Comparison of ENCODE assay signal across 9 cellular contexts in genomic region chrX:13001961-13002671, GRCh38. TPM values are rescaled to one million over a fixed set of nuclear protein-coding genes. Genes with fewer than 3 reads are reported as not detected.
A peak's percentile ranks its signal among the peaks of the same experiment; 100 is the strongest.
DNase-seq lines count a peak whose midpoint lies in the region; ATAC-seq lines count a peak whose summit lies in the region.
"Had no signal": no experiment of that assay in that cellular context is flagged by ENCODE, and none has a peak within 500 bp of the region (broad histone marks: within the 10 kb centered on the region; RNA-seq: fewer than 3 reads in every experiment).

No MANE protein-coding gene starts in this region.

- DNase-seq in DMS53 treated with DMSO at 0.1 percent for 48 hours (lab: John Stamatoyannopoulos, UW; ENCODE audit: unreplicated experiment) (peak; percentile 10), Karpas-422 (peak; percentile 59), Right ventricle myocardium superior (no peak), DMS153 (lab: John Stamatoyannopoulos, UW) (no peak)
- no peak for DNase-seq in activated CD8-positive, alpha-beta T cell treated with anti-CD3 and anti-CD28 coated beads, Interleukin-2, amount 10 ng/mL, durations not matched to agents 7 days and 5 days
- DNase-seq: SJCRH30 had no signal

- H3K9me3 ChIP-seq in Karpas-422 (ENCODE audit: low read length), result no peaks in the 10 kb centered on the region
- no peaks in the 10 kb centered on the region for H3K9me3 ChIP-seq in mucosa of rectum (ENCODE audit: control insufficient read depth in 2 of 2, low read length in 2 of 2)
- H3K9me3 ChIP-seq: prostate gland, SJCRH30 had no signal

- no peaks in the 10 kb centered on the region for H3K9me3 Mint-ChIP-seq in activated CD8-positive, alpha-beta T cell treated with anti-CD3 and anti-CD28 coated beads, Interleukin-2, amount 10 ng/mL, durations not matched to agents 7 days and 5 days (ENCODE audit: insufficient read depth)

- no peaks in the 10 kb centered on the region for H3K27me3 Mint-ChIP-seq in activated CD8-positive, alpha-beta T cell treated with anti-CD3 and anti-CD28 coated beads, Interleukin-2, amount 10 ng/mL, durations not matched to agents 7 days and 5 days (ENCODE audit: low read depth)

- peaks cover 4% of the 10 kb centered on the region for H3K36me3 Mint-ChIP-seq in activated CD8-positive, alpha-beta T cell treated with anti-CD3 and anti-CD28 coated beads, Interleukin-2, amount 10 ng/mL, durations not matched to agents 7 days and 5 days (ENCODE audit: low read depth)

- intact Hi-C loops in Right ventricle myocardium superior (cut with DNase I), result no loop called here

- H3K4me1 Mint-ChIP-seq in activated CD8-positive, alpha-beta T cell treated with anti-CD3 and anti-CD28 coated beads, Interleukin-2, amount 10 ng/mL, durations not matched to agents 7 days and 5 days (ENCODE audit: low read depth), result peaks cover 81% of the 10 kb centered on the region

- no peaks in the 10 kb centered on the region for H4K20me1 ChIP-seq in Karpas-422 (ENCODE audit: insufficient read depth, low read depth, low read length)

- H3K27ac ChIP-seq in Karpas-422 (ENCODE audit: low read length), result peak overlapping the region; percentile 96
- H3K27ac ChIP-seq in mucosa of rectum (ENCODE audit: low read depth in 2 of 2, low read length in 2 of 2), result peak overlapping the region; percentile 60 to 80
- H3K27ac ChIP-seq: prostate gland, SJCRH30 had no signal

- H3K36me3 ChIP-seq in Karpas-422 (ENCODE audit: insufficient read depth, low read length), result no peaks in the 10 kb centered on the region
- H3K36me3 ChIP-seq in mucosa of rectum (ENCODE audit: control insufficient read depth in 2 of 2, insufficient read depth in 2 of 2, low read length in 2 of 2), result no peaks in the 10 kb centered on the region
- H3K36me3 ChIP-seq: prostate gland, SJCRH30 had no signal

- H3K9me2 ChIP-seq in Karpas-422 (replicated peaks; ENCODE audit: insufficient read depth, low read length), result no peaks in the 10 kb centered on the region

- H3K9ac ChIP-seq in Karpas-422 (ENCODE audit: low read length) (no peak overlapping the region), mucosa of rectum (ENCODE audit: low read depth in 1 of 2, low read length in 2 of 2) (no peak overlapping the region)

- H3K4me1 ChIP-seq in Karpas-422 (ENCODE audit: low read length), result peaks cover 81% of the 10 kb centered on the region
- peaks cover 20 to 42% of the 10 kb centered on the region in 2 donors for H3K4me1 ChIP-seq in mucosa of rectum (ENCODE audit: control insufficient read depth in 2 of 2, insufficient read depth in 2 of 2, low read length in 2 of 2)
- H3K4me1 ChIP-seq: prostate gland, SJCRH30 had no signal

- peak overlapping the region; percentile 77 for H3K27ac Mint-ChIP-seq in activated CD8-positive, alpha-beta T cell treated with anti-CD3 and anti-CD28 coated beads, Interleukin-2, amount 10 ng/mL, durations not matched to agents 7 days and 5 days

- no peak overlapping the region for H3K4me3 ChIP-seq in Karpas-422 (ENCODE audit: low read length)
- H3K4me3 ChIP-seq in mucosa of rectum (ENCODE audit: low read length in 2 of 2), result no peak overlapping the region
- H3K4me3 ChIP-seq: prostate gland, SJCRH30 had no signal

- peak; percentile 41 for ATAC-seq in activated CD8-positive, alpha-beta T cell treated with anti-CD3 and anti-CD28 coated beads, Interleukin-2, amount 10 ng/mL, durations not matched to agents 7 days and 5 days
- ATAC-seq in HG03039 (IDR thresholded peaks at IDR 0.05; ENCODE audit: unreplicated experiment) (no peak), Right ventricle myocardium superior (ENCODE audit: poor library complexity) (no peak)

- H3K27me3 ChIP-seq in Karpas-422 (ENCODE audit: low read length) (no peaks in the 10 kb centered on the region), mucosa of rectum (ENCODE audit: control insufficient read depth in 2 of 2, insufficient read depth in 2 of 2, low read length in 2 of 2) (no peaks in the 10 kb centered on the region)
- H3K27me3 ChIP-seq: SJCRH30 had no signal

- CTCF ChIA-PET in activated CD8-positive, alpha-beta T cell treated with anti-CD3 and anti-CD28 coated beads, Interleukin-2, amount 10 ng/mL, durations not matched to agents 7 days and 5 days (lab: Charles Lee), result interaction anchor here (0.7 to 6.6 kb wide), 9 partner anchors 10 to 90 kb away, joined by 3 to 40 read pairs (median 4); no protein-coding TSS in a partner anchor

- no peak overlapping the region for H3K4me2 ChIP-seq in Karpas-422 (ENCODE audit: low read depth, low read length, poor library complexity, severe bottlenecking)

- no peak overlapping the region for H2AFZ ChIP-seq in Karpas-422 (ENCODE audit: low read length)

- H3K4me3 Mint-ChIP-seq in activated CD8-positive, alpha-beta T cell treated with anti-CD3 and anti-CD28 coated beads, Interleukin-2, amount 10 ng/mL, durations not matched to agents 7 days and 5 days, result no peak overlapping the region

- H3K79me2 ChIP-seq in Karpas-422 (ENCODE audit: low read length), result no peaks in the 10 kb centered on the region

- POLR2A ChIA-PET in activated CD8-positive, alpha-beta T cell treated with anti-CD3 and anti-CD28 coated beads, Interleukin-2, amount 10 ng/mL, durations not matched to agents 7 days and 5 days (lab: Charles Lee), result interaction anchor here (1.0 to 14.4 kb wide), 6 partner anchors 26 to 90 kb away, joined by 3 to 211 read pairs (median 4); partner anchors contain the start of gene TMSB4X

RNA-seq across cellular contexts. Expression of gene TMSB4X, which starts 27.2 kb away (rescaled TPM):
- total RNA-seq in Karpas-422 (2014; rRNA removed; shearing (Covaris generic); ENCODE audit: low replicate concordance), result 2,363 and 3,856 TPM in 2 replicates
- total RNA-seq in activated CD8-positive, alpha-beta T cell treated with anti-CD3 and anti-CD28 coated beads, Interleukin-2, amount 10 ng/mL, durations not matched to agents 7 days and 5 days, result 1,000 to 10,000 TPM; 8,800 to 8,961 TPM
- total RNA-seq in Right ventricle myocardium superior, result 875 TPM

RNA-seq across cellular contexts. Expression of gene FAM9C, which starts 42.3 kb away (rescaled TPM):
- not detected in 2 replicates for total RNA-seq in Karpas-422 (2014; rRNA removed; shearing (Covaris generic); ENCODE audit: low replicate concordance)
- not detected for total RNA-seq in activated CD8-positive, alpha-beta T cell treated with anti-CD3 and anti-CD28 coated beads, Interleukin-2, amount 10 ng/mL, durations not matched to agents 7 days and 5 days
- total RNA-seq in Right ventricle myocardium superior, result 0.35 TPM

Comparison
In these comparisons a context has a peak if more than half of its experiments do, and no peak if none do; other contexts are left out.
1. DNase-seq: peak in DMS53 treated with DMSO at 0.1 percent for 48 hours (single experiment) and Karpas-422 (single experiment); none in activated CD8-positive, alpha-beta T cell treated with anti-CD3 and anti-CD28 coated beads, Interleukin-2, amount 10 ng/mL, durations not matched to agents 7 days and 5 days (single experiment), Right ventricle myocardium superior (single experiment) and DMS153 (single experiment).